Comparison of ENCODE assay signal across 27 cellular contexts in genomic region chr15:72813345-72814004, GRCh38.
"Had no signal": no experiment of that assay in that cellular context is flagged by ENCODE, and none has a peak within 500 bp of the region (broad histone marks: within the 10 kb centered on the region; RNA-seq: fewer than 3 reads in every experiment).

No MANE protein-coding gene starts in this region.

- ATAC-seq: activated CD4-positive, CD25-positive, alpha-beta regulatory T cell treated with anti-CD3 and anti-CD28 coated beads, Interleukin-2, amount 50 U/mL, for 24 hours; activated CD8-positive, alpha-beta memory T cell treated with anti-CD3 and anti-CD28 coated beads, Interleukin-2, amount 10 ng/mL, durations not matched to agents 7 days and 5 days; activated CD8-positive, alpha-beta T cell treated with anti-CD3 and anti-CD28 coated beads for 36 hours; activated naive CD8-positive, alpha-beta T cell treated with anti-CD3 and anti-CD28 coated beads, Interleukin-2, amount 50 U/mL, for 24 hours; body of pancreas; gastrocnemius medialis; heart left ventricle; left lobe of liver; lower lobe of right lung; naive thymus-derived CD8-positive, alpha-beta T cell; right cardiac atrium; stimulated activated naive CD8-positive, alpha-beta T cell treated with anti-CD3 and anti-CD28 coated beads, Interleukin-15, amount 100 ng/mL, for 72 hours; T-helper 17 cell had no signal

- H3K9me3 Mint-ChIP-seq: activated CD4-positive, alpha-beta T cell treated with anti-CD3 and anti-CD28 coated beads, Interleukin-2, amount 10 ng/mL, durations not matched to agents 7 days and 5 days; activated CD8-positive, alpha-beta T cell treated with anti-CD3 and anti-CD28 coated beads for 36 hours; activated naive CD8-positive, alpha-beta T cell treated with anti-CD3 and anti-CD28 coated beads, Interleukin-2, amount 50 U/mL, for 24 hours; activated T-helper 1 cell treated with anti-CD3 and anti-CD28 coated beads, Interleukin-12 subunit alpha, Interleukin-12 subunit beta, Interleukin-2, Interleukin-4 antibody, amounts not matched to agents 30 ng/mL and 10 ng/mL and 1 ng/mL, durations not matched to agents 14 hours and 24 hours and 36 hours; stimulated activated naive CD8-positive, alpha-beta T cell treated with anti-CD3 and anti-CD28 coated beads, Interleukin-15, amount 100 ng/mL, for 72 hours had no signal

- H3K4me3 Mint-ChIP-seq: activated CD4-positive, alpha-beta T cell treated with anti-CD3 and anti-CD28 coated beads, Interleukin-2, amount 10 ng/mL, durations not matched to agents 7 days and 5 days; activated CD8-positive, alpha-beta memory T cell treated with anti-CD3 and anti-CD28 coated beads, Interleukin-2, amount 10 ng/mL, durations not matched to agents 7 days and 5 days; activated CD8-positive, alpha-beta T cell treated with anti-CD3 and anti-CD28 coated beads for 36 hours; activated naive CD8-positive, alpha-beta T cell treated with anti-CD3 and anti-CD28 coated beads, Interleukin-2, amount 50 U/mL, for 24 hours; activated T-helper 1 cell treated with anti-CD3 and anti-CD28 coated beads, Interleukin-12 subunit alpha, Interleukin-12 subunit beta, Interleukin-2, Interleukin-4 antibody, amounts not matched to agents 30 ng/mL and 10 ng/mL and 1 ng/mL, durations not matched to agents 14 hours and 24 hours and 36 hours; mesothelial cell of epicardium; naive thymus-derived CD8-positive, alpha-beta T cell; stimulated activated naive CD8-positive, alpha-beta T cell treated with anti-CD3 and anti-CD28 coated beads, Interleukin-15, amount 100 ng/mL, for 72 hours; T-helper 17 cell had no signal

- H3K27me3 Mint-ChIP-seq: stimulated activated naive CD8-positive, alpha-beta T cell treated with anti-CD3 and anti-CD28 coated beads, Interleukin-15, amount 100 ng/mL, for 72 hours had no signal

- H3K27me3 ChIP-seq: body of pancreas, esophagus muscularis mucosa, gastrocnemius medialis, tibial artery had no signal

- H3K36me3 Mint-ChIP-seq: mesothelial cell of epicardium; naive thymus-derived CD8-positive, alpha-beta T cell had no signal

- H3K4me1 Mint-ChIP-seq: stimulated activated naive CD8-positive, alpha-beta T cell treated with anti-CD3 and anti-CD28 coated beads, Interleukin-15, amount 100 ng/mL, for 72 hours had no signal

- DNase-seq: activated CD4-positive, alpha-beta T cell treated with anti-CD3 and anti-CD28 coated beads, Interleukin-2, amount 10 ng/mL, durations not matched to agents 7 days and 5 days; activated CD8-positive, alpha-beta memory T cell treated with anti-CD3 and anti-CD28 coated beads, Interleukin-2, amount 10 ng/mL, durations not matched to agents 7 days and 5 days; activated CD8-positive, alpha-beta T cell treated with anti-CD3 and anti-CD28 coated beads for 36 hours; activated gamma-delta T cell; activated naive CD4-positive, alpha-beta T cell treated with anti-CD3 and anti-CD28 coated beads, Interleukin-2, amount 50 U/mL, for 16 hours; activated naive CD8-positive, alpha-beta T cell treated with anti-CD3 and anti-CD28 coated beads, Interleukin-2, amount 50 U/mL, for 24 hours; anterior cingulate cortex; body of pancreas; dermis blood vessel endothelial cell; effector CD8-positive, alpha-beta T cell; gastrocnemius medialis; heart left ventricle; kidney; lower lobe of right lung; naive thymus-derived CD8-positive, alpha-beta T cell; right cardiac atrium; stimulated activated CD4-positive, alpha-beta T cell treated with anti-CD3 and anti-CD28 coated beads, Interleukin-4, amount 100 ng/mL, for 4 hours; stimulated activated naive CD8-positive, alpha-beta T cell treated with anti-CD3 and anti-CD28 coated beads, Interleukin-15, amount 100 ng/mL, for 72 hours; SW 1271; T-helper 17 cell; tibial artery had no signal

- H3K4me3 ChIP-seq: body of pancreas, esophagus muscularis mucosa, gastrocnemius medialis, heart left ventricle, lower lobe of right lung, tibial artery had no signal

- H3K9me3 ChIP-seq: body of pancreas, esophagus muscularis mucosa, gastrocnemius medialis, heart left ventricle, lower lobe of right lung, tibial artery had no signal

- H3K4me1 ChIP-seq: body of pancreas, esophagus muscularis mucosa, gastrocnemius medialis, heart left ventricle, lower lobe of right lung, tibial artery had no signal

- H3K27ac ChIP-seq: body of pancreas, esophagus muscularis mucosa, gastrocnemius medialis, heart left ventricle, lower lobe of right lung, tibial artery had no signal

- H3K27ac Mint-ChIP-seq: activated CD4-positive, alpha-beta T cell treated with anti-CD3 and anti-CD28 coated beads, Interleukin-2, amount 10 ng/mL, durations not matched to agents 7 days and 5 days; activated CD8-positive, alpha-beta memory T cell treated with anti-CD3 and anti-CD28 coated beads, Interleukin-2, amount 10 ng/mL, durations not matched to agents 7 days and 5 days; activated CD8-positive, alpha-beta T cell treated with anti-CD3 and anti-CD28 coated beads for 36 hours; activated naive CD8-positive, alpha-beta T cell treated with anti-CD3 and anti-CD28 coated beads, Interleukin-2, amount 50 U/mL, for 24 hours; activated T-helper 1 cell treated with anti-CD3 and anti-CD28 coated beads, Interleukin-12 subunit alpha, Interleukin-12 subunit beta, Interleukin-2, Interleukin-4 antibody, amounts not matched to agents 30 ng/mL and 10 ng/mL and 1 ng/mL, durations not matched to agents 14 hours and 24 hours and 36 hours; mesothelial cell of epicardium; progenitor cell of endocrine pancreas; T-helper 17 cell had no signal

- H3K36me3 ChIP-seq: esophagus muscularis mucosa, gastrocnemius medialis, heart left ventricle, lower lobe of right lung, tibial artery had no signal
